In genomic region chr15:51493892-51494291, GRCh38 we compare ENCODE assay signal across 25 cellular contexts.
DNase-seq lines count a peak whose midpoint lies in the region; ATAC-seq and TF ChIP-seq lines count a peak whose summit lies in the region.
"Had no signal": no experiment of that assay in that cellular context is flagged by ENCODE, and none has a peak within 500 bp of the region (broad histone marks: within the 10 kb centered on the region; RNA-seq: fewer than 3 reads in every experiment).

No MANE protein-coding gene starts in this region.

- no peak overlapping the region for H2AFZ ChIP-seq in PC-3 (ENCODE audit: low read length)

- TF ChIP-seq POLR2A in right lobe of liver (IDR thresholded peaks at IDR 0.05) (no peak), tibial nerve (IDR thresholded peaks at IDR 0.05) (no peak), transverse colon (IDR thresholded peaks at IDR 0.05) (no peak)

- no peak for TF ChIP-seq CTCF in PC-3 (conservative IDR thresholded peaks at IDR 0.05; ENCODE audit: low read depth, low read length)
- no peak for TF ChIP-seq CTCF in right lobe of liver (IDR thresholded peaks at IDR 0.05)
- TF ChIP-seq CTCF in tibial nerve (IDR thresholded peaks at IDR 0.05), result no peak
- TF ChIP-seq CTCF in transverse colon (IDR thresholded peaks at IDR 0.05), result no peak

- H3K36me3 ChIP-seq in PC-3 (ENCODE audit: low read depth, low read length) (no peaks in the 10 kb centered on the region), right lobe of liver (no peaks in the 10 kb centered on the region), tibial nerve (peaks cover 0 to 35% (median 0%) of the 10 kb centered on the region in 3 donors), transverse colon (peaks cover 0 to 13% (median 2%) of the 10 kb centered on the region in 4 donors)
- H3K36me3 ChIP-seq: thyroid gland had no signal

- intact Hi-C loops in PC-3 (cut with micrococcal nuclease), result no loop called here
- intact Hi-C loops in right lobe of liver (cut with DNase I), result no loop called here
- intact Hi-C loops in transverse colon (cut with DNase I; ENCODE audit: low total_unique reads), result no loop called here

- WGBS in right lobe of liver (ENCODE audit: insufficient coverage, low coverage, low lambda C conversion rate, missing lambda C conversion rate), result 24% methylated on average over 2 of the region's 2 CpGs
- 96% methylated on average over 2 of the region's 2 CpGs for WGBS in tibial nerve, 2 donors
- WGBS in transverse colon (ENCODE audit: low coverage in 1 of 2), 2 donors, result 94 to 98% methylated on average over 2 of the region's 2 CpGs

- H4K20me1 ChIP-seq in PC-3 (ENCODE audit: low read length), result no peaks in the 10 kb centered on the region

- no peaks in the 10 kb centered on the region for H3K79me2 ChIP-seq in PC-3 (ENCODE audit: low read length)

- H3K27me3 ChIP-seq in PC-3 (ENCODE audit: low read length) (no peaks in the 10 kb centered on the region), right lobe of liver (no peaks in the 10 kb centered on the region), tibial nerve (no peaks in the 10 kb centered on the region), transverse colon (no peaks in the 10 kb centered on the region)
- H3K27me3 ChIP-seq: esophagus squamous epithelium, Peyer's patch, thyroid gland had no signal

- no peak overlapping the region for H3K9ac ChIP-seq in PC-3 (ENCODE audit: low read length)

- CTCF ChIA-PET in PC-3 (lab: Charles Lee), result no interaction called here

- POLR2A ChIA-PET in PC-3 (lab: Charles Lee; ENCODE audit: unreplicated experiment), result no interaction called here

- H3K4me1 ChIP-seq in PC-3 (ENCODE audit: insufficient read depth, low read length) (peaks cover 19% of the 10 kb centered on the region), right lobe of liver (peaks cover 3 to 33% (median 14%) of the 10 kb centered on the region in 4 donors), tibial nerve (no peaks in the 10 kb centered on the region), transverse colon (no peaks in the 10 kb centered on the region)
- H3K4me1 ChIP-seq: esophagus squamous epithelium, Peyer's patch had no signal

- no peaks in the 10 kb centered on the region for H3F3A ChIP-seq in PC-3 (ENCODE audit: low read length, unreplicated experiment)

- no peaks in the 10 kb centered on the region for H3K9me3 ChIP-seq in PC-3 (ENCODE audit: low read length)
- no peaks in the 10 kb centered on the region for H3K9me3 ChIP-seq in right lobe of liver
- H3K9me3 ChIP-seq in tibial nerve, result no peaks in the 10 kb centered on the region
- no peaks in the 10 kb centered on the region for H3K9me3 ChIP-seq in transverse colon
- H3K9me3 ChIP-seq: esophagus squamous epithelium, Peyer's patch, thyroid gland had no signal

- H3K9me2 ChIP-seq in PC-3 (replicated peaks; ENCODE audit: low read length), result no peaks in the 10 kb centered on the region

- ATAC-seq in PC-3, result no peak
- ATAC-seq in right lobe of liver, result peak; percentile 69 to 76 (median 71)
- ATAC-seq: T-cell had no signal

- in situ Hi-C loops in transverse colon (cut with MboI; ENCODE audit: low pct_ligation_motif_present in 1 of 4, low pct_unique_long_range_greater_than_20kb in 1 of 4, low sequenced_read_pairs in 3 of 4), result no loop called here

- BruUV-seq in PC-3 (replicated peaks; lab: Mats Ljungman, UMichigan), result no TSS peak

- H3K4me2 ChIP-seq in PC-3 (ENCODE audit: low read length), result peak overlapping the region; percentile 66; the same call in 1 of the 2 replicates

- H3K27ac ChIP-seq in PC-3 (ENCODE audit: low read length) (no peak overlapping the region), right lobe of liver (peak overlapping the region; percentile 39 to 71 (median 42)), tibial nerve (no peak overlapping the region), transverse colon (no peak overlapping the region)
- H3K27ac ChIP-seq: C4-2B, esophagus squamous epithelium, Peyer's patch, skin epidermis, thyroid gland had no signal

- no peak overlapping the region for H3K4me3 ChIP-seq in PC-3 (ENCODE audit: low read length)
- peak overlapping the region in 1 of 3 donors; percentile 11 for H3K4me3 ChIP-seq in right lobe of liver
- H3K4me3 ChIP-seq in tibial nerve, result no peak overlapping the region
- H3K4me3 ChIP-seq in transverse colon, result no peak overlapping the region
- H3K4me3 ChIP-seq: esophagus squamous epithelium, Peyer's patch, skin epidermis, thyroid gland had no signal

- no peak for TF ChIP-seq EP300 in tibial nerve (IDR thresholded peaks at IDR 0.05)
- no peak for TF ChIP-seq EP300 in transverse colon (IDR thresholded peaks at IDR 0.05; ENCODE audit: low read depth)

- DNase-seq in EH (ENCODE audit: low read depth) (peak; percentile 21), PC-3 (peak; percentile 2), fibroblast of gingiva (ENCODE audit: low read depth) (peak; percentile 19), right lobe of liver (no peak), NCI-H345 treated with DMSO at 0.1 percent for 48 hours (lab: John Stamatoyannopoulos, UW; ENCODE audit: unreplicated experiment) (no peak), tibial nerve (ENCODE audit: low spot score in 2 of 2) (no peak), transverse colon (no peak), NCI-H524 (lab: John Stamatoyannopoulos, UW) (no peak)
- DNase-seq: activated CD4-positive, alpha-beta T cell treated with anti-CD3 and anti-CD28 coated beads, Interleukin-2, amount 50 U/mL, for 48 hours; activated CD4-positive, CD25-positive, alpha-beta regulatory T cell; activated CD8-positive, alpha-beta memory T cell treated with anti-CD3 and anti-CD28 coated beads, Interleukin-2, amount 50 U/mL, for 4 hours; activated naive CD4-positive, alpha-beta T cell treated with anti-CD3 and anti-CD28 coated beads, Interleukin-2, amount 50 U/mL, for 16 hours; caudate nucleus; DND-41; esophagus squamous epithelium; glutamatergic neuron; kidney glomerular epithelial cell; NCI-H1105; NCI-H1930; NCI-H69; Peyer's patch; T-cell; thyroid gland had no signal

Comparison
In these comparisons a context has a peak if more than half of its experiments do, and no peak if none do; other contexts are left out.
1. DNase-seq: peak in EH (single experiment), PC-3 (single experiment) and fibroblast of gingiva (single experiment); none in right lobe of liver (0 of 3), NCI-H345 treated with DMSO at 0.1 percent for 48 hours (single experiment), tibial nerve (0 of 2), transverse colon (single experiment) and NCI-H524 (0 of 2).
2. H3K27ac ChIP-seq: peak in right lobe of liver (3 of 3); none in PC-3 (single experiment), tibial nerve (0 of 4) and transverse colon (0 of 4).